Comparison of ENCODE assay signal across 27 cellular contexts in genomic region chr10:130227883-130228282, GRCh38.
"Had no signal": no experiment of that assay in that cellular context is flagged by ENCODE, and none has a peak within 500 bp of the region (broad histone marks: within the 10 kb centered on the region; RNA-seq: fewer than 3 reads in every experiment).

No MANE protein-coding gene starts in this region.

- H3K36me3 ChIP-seq: brain microvascular endothelial cell, esophagus muscularis mucosa, heart left ventricle, lower lobe of right lung, thoracic aorta, uterus had no signal

- H3K9me3 ChIP-seq: thoracic aorta, uterus had no signal

- H3K9me3 Mint-ChIP-seq: natural killer cell treated with Interleukin-12 subunit alpha and Interleukin-12 subunit beta and Interleukin-15 and Interleukin-18, amount 100 ng/mL, for 72 hours had no signal

- H3K4me3 Mint-ChIP-seq: activated naive CD4-positive, alpha-beta T cell treated with anti-CD3 and anti-CD28 coated beads, Interleukin-2, amount 10 ng/mL, durations not matched to agents 7 days and 5 days; activated T-cell treated with anti-CD3 and anti-CD28 coated beads, Interleukin-2, amount 50 U/mL, for 24 hours; natural killer cell treated with Interleukin-12 subunit alpha and Interleukin-12 subunit beta and Interleukin-15 and Interleukin-18, amount 100 ng/mL, for 72 hours; T-helper 2 cell treated with Interferon-gamma antibody and Interleukin-4, amounts not matched to agents 5 μg/mL and 100 μg/mL, for 36 hours; type B pancreatic cell had no signal

- H3K36me3 Mint-ChIP-seq: activated naive CD4-positive, alpha-beta T cell treated with anti-CD3 and anti-CD28 coated beads, Interleukin-2, amount 10 ng/mL, durations not matched to agents 7 days and 5 days; natural killer cell treated with Interleukin-12 subunit alpha and Interleukin-12 subunit beta and Interleukin-15 and Interleukin-18, amount 100 ng/mL, for 72 hours; type B pancreatic cell had no signal

- H3K4me1 ChIP-seq: esophagus muscularis mucosa, foreskin keratinocyte, heart left ventricle, lower lobe of right lung, uterus had no signal

- H3K27me3 ChIP-seq: brain microvascular endothelial cell, esophagus muscularis mucosa, foreskin keratinocyte, heart left ventricle, uterus had no signal

- H3K27me3 Mint-ChIP-seq: activated T-cell treated with anti-CD3 and anti-CD28 coated beads, Interleukin-2, amount 50 U/mL, for 24 hours; type B pancreatic cell had no signal

- H3K4me3 ChIP-seq: esophagus muscularis mucosa, heart left ventricle, lower lobe of right lung, thoracic aorta, uterus had no signal

- ATAC-seq: activated CD4-positive, CD25-positive, alpha-beta regulatory T cell treated with anti-CD3 and anti-CD28 coated beads, Interleukin-2, amount 50 U/mL, for 24 hours; foreskin keratinocyte; heart left ventricle; left lobe of liver; lower lobe of right lung; natural killer cell treated with Interleukin-12 subunit alpha and Interleukin-12 subunit beta and Interleukin-15 and Interleukin-18, amount 100 ng/mL, for 72 hours; right cardiac atrium had no signal

- H3K27ac ChIP-seq: brain microvascular endothelial cell, esophagus muscularis mucosa, foreskin keratinocyte, heart left ventricle, lower lobe of right lung, thoracic aorta, uterus had no signal

- H3K4me1 Mint-ChIP-seq: activated naive CD4-positive, alpha-beta T cell treated with anti-CD3 and anti-CD28 coated beads, Interleukin-2, amount 10 ng/mL, durations not matched to agents 7 days and 5 days had no signal

- DNase-seq: activated CD4-positive, alpha-beta T cell treated with anti-CD3 and anti-CD28 coated beads for 48 hours; activated CD4-positive, alpha-beta T cell treated with anti-CD3 and anti-CD28 coated beads, Interleukin-2, amount 50 U/mL, for 48 hours; activated gamma-delta T cell; activated naive CD4-positive, alpha-beta T cell treated with anti-CD3 and anti-CD28 coated beads, Interleukin-2, amount 10 ng/mL, durations not matched to agents 7 days and 5 days; activated T-cell treated with anti-CD3 and anti-CD28 coated beads, Interleukin-2, amount 50 U/mL, for 24 hours; amniotic stem cell; brain microvascular endothelial cell; caudate nucleus; foreskin keratinocyte; heart left ventricle; hypothalamus; kidney glomerular epithelial cell; lower lobe of right lung; mesenchymal stem cell; posterior cingulate gyrus; right cardiac atrium; stimulated activated CD4-positive, alpha-beta T cell treated with anti-CD3 and anti-CD28 coated beads, Interleukin-2, amount 100 ng/mL, for 48 hours; stimulated activated naive CD4-positive, alpha-beta T cell treated with Interleukin-2 at 50 U/mL for 16 hours; T-helper 1 cell; uterus had no signal

- H3K27ac Mint-ChIP-seq: activated naive CD4-positive, alpha-beta T cell treated with anti-CD3 and anti-CD28 coated beads, Interleukin-2, amount 10 ng/mL, durations not matched to agents 7 days and 5 days; activated T-cell treated with anti-CD3 and anti-CD28 coated beads, Interleukin-2, amount 50 U/mL, for 24 hours; natural killer cell treated with Interleukin-12 subunit alpha and Interleukin-12 subunit beta and Interleukin-15 and Interleukin-18, amount 100 ng/mL, for 72 hours; T-helper 2 cell treated with Interferon-gamma antibody and Interleukin-4, amounts not matched to agents 5 μg/mL and 100 μg/mL, for 36 hours; type B pancreatic cell had no signal
